Comparison of ENCODE assay signal across 14 cellular contexts in genomic region chr17:27569884-27570577, GRCh38.
A peak's percentile ranks its signal among the peaks of the same experiment; 100 is the strongest.
DNase-seq lines count a peak whose midpoint lies in the region; ATAC-seq and TF ChIP-seq lines count a peak whose summit lies in the region.
"Had no signal": no experiment of that assay in that cellular context is flagged by ENCODE, and none has a peak within 500 bp of the region (broad histone marks: within the 10 kb centered on the region; RNA-seq: fewer than 3 reads in every experiment).

No MANE protein-coding gene starts in this region.

- H3K9me3 ChIP-seq in prostate gland = no peaks in the 10 kb centered on the region
- H3K9me3 ChIP-seq: testis had no signal

- no peaks in the 10 kb centered on the region for H3K36me3 ChIP-seq in prostate gland

- H3K9me3 Mint-ChIP-seq in natural killer cell treated with Interleukin-12 subunit alpha and Interleukin-12 subunit beta and Interleukin-15 and Interleukin-18, amount 100 ng/mL, for 72 hours = no peaks in the 10 kb centered on the region
- H3K9me3 Mint-ChIP-seq: CD4-positive, CD25-positive, alpha-beta regulatory T cell had no signal

- no peak for ATAC-seq in natural killer cell treated with Interleukin-12 subunit alpha and Interleukin-12 subunit beta and Interleukin-15 and Interleukin-18, amount 100 ng/mL, for 72 hours
- no peak for ATAC-seq in HG03045 (IDR thresholded peaks at IDR 0.05; ENCODE audit: unreplicated experiment)

- no peak for TF ChIP-seq POLR2A in prostate gland (IDR thresholded peaks at IDR 0.05)

- H3K27me3 ChIP-seq in prostate gland (replicated peaks; ENCODE audit: insufficient read depth) = no peaks in the 10 kb centered on the region
- H3K27me3 ChIP-seq: testis had no signal

- H3K36me3 Mint-ChIP-seq in natural killer cell treated with Interleukin-12 subunit alpha and Interleukin-12 subunit beta and Interleukin-15 and Interleukin-18, amount 100 ng/mL, for 72 hours = peaks cover 5% of the 10 kb centered on the region
- H3K36me3 Mint-ChIP-seq: CD4-positive, CD25-positive, alpha-beta regulatory T cell had no signal

- peak overlapping the region; percentile 96 to 99 for H3K27ac Mint-ChIP-seq in natural killer cell treated with Interleukin-12 subunit alpha and Interleukin-12 subunit beta and Interleukin-15 and Interleukin-18, amount 100 ng/mL, for 72 hours
- H3K27ac Mint-ChIP-seq: CD4-positive, CD25-positive, alpha-beta regulatory T cell had no signal

- peaks cover 61 to 81% of the 10 kb centered on the region in 2 donors for H3K4me1 Mint-ChIP-seq in natural killer cell treated with Interleukin-12 subunit alpha and Interleukin-12 subunit beta and Interleukin-15 and Interleukin-18, amount 100 ng/mL, for 72 hours (ENCODE audit: low read depth in 2 of 2)

- no peaks in the 10 kb centered on the region for H3K4me1 ChIP-seq in prostate gland (replicated peaks)

- 94% methylated on average over 7 of the region's 7 CpGs for WGBS in prostate gland

- TF ChIP-seq CTCF in prostate gland (IDR thresholded peaks at IDR 0.05) = no peak

- DNase-seq in CMK (ENCODE audit: low read depth) = peak; percentile 88
- peak in 74 of 76 experiments; percentile 54 to 92 (median 78) for DNase-seq in HUDEP-2 (lab: John Stamatoyannopoulos, UW; ENCODE audit: unreplicated experiment in 76 of 76)
- DNase-seq in amniotic epithelial cell (ENCODE audit: low read depth) = peak; percentile 92
- DNase-seq in natural killer cell treated with Interleukin-12 subunit alpha and Interleukin-12 subunit beta and Interleukin-15 and Interleukin-18, amount 100 ng/mL, for 72 hours (ENCODE audit: low spot score) = no peak
- DNase-seq in DMS79 (lab: John Stamatoyannopoulos, UW) = no peak
- DNase-seq in prostate gland (ENCODE audit: low spot score) = no peak
- no peak for DNase-seq in NCI-H82 treated with DMSO at 0.1 percent for 48 hours (lab: John Stamatoyannopoulos, UW; ENCODE audit: unreplicated experiment)
- DNase-seq: effector CD8-positive, alpha-beta T cell; foreskin melanocyte; NCI-H1417 treated with DMSO at 0.1 percent for 48 hours had no signal

- H3K4me3 Mint-ChIP-seq in natural killer cell treated with Interleukin-12 subunit alpha and Interleukin-12 subunit beta and Interleukin-15 and Interleukin-18, amount 100 ng/mL, for 72 hours = peak overlapping the region; percentile 82
- H3K4me3 Mint-ChIP-seq: CD4-positive, CD25-positive, alpha-beta regulatory T cell had no signal

- no peak overlapping the region for H3K27ac ChIP-seq in prostate gland
- H3K27ac ChIP-seq: WERI-Rb-1 had no signal

- H3K27me3 Mint-ChIP-seq in natural killer cell treated with Interleukin-12 subunit alpha and Interleukin-12 subunit beta and Interleukin-15 and Interleukin-18, amount 100 ng/mL, for 72 hours = no peaks in the 10 kb centered on the region
- H3K27me3 Mint-ChIP-seq: CD4-positive, CD25-positive, alpha-beta regulatory T cell had no signal

- H3K4me3 ChIP-seq in prostate gland = no peak overlapping the region
- H3K4me3 ChIP-seq: testis had no signal

- intact Hi-C loops in prostate gland (cut with DNase I) = no loop called here

Comparison
In these comparisons a context has a peak if more than half of its experiments do, and no peak if none do; other contexts are left out.
1. DNase-seq: peak in CMK (single experiment), HUDEP-2 (74 of 76) and amniotic epithelial cell (single experiment); none in natural killer cell treated with Interleukin-12 subunit alpha and Interleukin-12 subunit beta and Interleukin-15 and Interleukin-18, amount 100 ng/mL, for 72 hours (single experiment), DMS79 (single experiment), prostate gland (single experiment) and NCI-H82 treated with DMSO at 0.1 percent for 48 hours (single experiment).